In genomic region chr17:46150216-46150963, GRCh38 we compare ENCODE assay signal across 19 cellular contexts. TPM values are rescaled to one million over a fixed set of nuclear protein-coding genes. Genes with fewer than 3 reads are reported as not detected.
A peak's percentile ranks its signal among the peaks of the same experiment; 100 is the strongest.
DNase-seq lines count a peak whose midpoint lies in the region; FAIRE-seq and TF ChIP-seq lines count a peak whose summit lies in the region.
"Had no signal": no experiment of that assay in that cellular context is flagged by ENCODE, and none has a peak within 500 bp of the region (broad histone marks: within the 10 kb centered on the region; RNA-seq: fewer than 3 reads in every experiment).

No MANE protein-coding gene starts in this region.

- no peak overlapping the region for H3K4me3 Mint-ChIP-seq in activated naive CD4-positive, alpha-beta T cell treated with anti-CD3 and anti-CD28 coated beads for 36 hours
- no peak overlapping the region for H3K4me3 Mint-ChIP-seq in activated naive CD4-positive, alpha-beta T cell treated with anti-CD3 and anti-CD28 coated beads, Interleukin-2, amount 10 ng/mL, durations not matched to agents 7 days and 5 days
- peak overlapping the region in 1 of 4 donors; percentile 4 for H3K4me3 Mint-ChIP-seq in IgD-negative memory B cell
- H3K4me3 Mint-ChIP-seq: activated T-cell treated with anti-CD3 and anti-CD28 coated beads, Interleukin-2, amount 50 U/mL, for 4 hours; neural progenitor cell had no signal

- H3K4me3 ChIP-seq in endothelial cell of umbilical vein (replicated peaks in 1 of 3; ENCODE audit: insufficient read depth in 1 of 3, low read depth in 1 of 3, low read length in 3 of 3) = no peak overlapping the region
- no peak overlapping the region for H3K4me3 ChIP-seq in spleen
- H3K4me3 ChIP-seq: lung, neural progenitor cell, thyroid gland had no signal

- no peak for DNase-seq in activated naive CD4-positive, alpha-beta T cell treated with anti-CD3 and anti-CD28 coated beads for 36 hours
- no peak for DNase-seq in activated naive CD4-positive, alpha-beta T cell treated with anti-CD3 and anti-CD28 coated beads, Interleukin-2, amount 10 ng/mL, durations not matched to agents 7 days and 5 days
- DNase-seq in endothelial cell of umbilical vein (ENCODE audit: low read depth, low spot score) (peak; percentile 55), spleen (no peak), kidney tubule cell (ENCODE audit: low spot score) (no peak), HUDEP-2 (lab: John Stamatoyannopoulos, UW; ENCODE audit: unreplicated experiment in 76 of 76) (no peak)
- no peak for DNase-seq in stimulated activated CD4-positive, alpha-beta T cell treated with anti-CD3 and anti-CD28 coated beads, Interleukin-2, amount 100 ng/mL, for 24 hours
- DNase-seq: activated T-cell treated with anti-CD3 and anti-CD28 coated beads, Interleukin-2, amount 50 U/mL, for 4 hours; caudate nucleus; effector memory CD4-positive, alpha-beta T cell; NCI-H2029; NCI-H510A; stimulated activated CD4-positive, alpha-beta T cell treated with anti-CD3 and anti-CD28 coated beads, Interleukin-12 subunit alpha, Interleukin-12 subunit beta, amount 100 ng/mL, for 4 hours; thyroid gland had no signal

- peaks cover 42% of the 10 kb centered on the region for H3K4me1 ChIP-seq in endothelial cell of umbilical vein (ENCODE audit: control insufficient read depth, extremely low read depth, insufficient read depth, low read length)
- peaks cover 57 to 100% (median 98%) of the 10 kb centered on the region in 6 donors for H3K4me1 ChIP-seq in spleen

- H3K4me2 ChIP-seq in endothelial cell of umbilical vein (ENCODE audit: insufficient read depth, low read length) = no peak overlapping the region
- H3K4me2 ChIP-seq: neural progenitor cell had no signal

- no peak overlapping the region for H3K27ac ChIP-seq in endothelial cell of umbilical vein (ENCODE audit: insufficient read depth, low read depth, low read length)
- peak overlapping the region in 6 of 8 donors; percentile 1 to 43 (median 26) for H3K27ac ChIP-seq in spleen
- H3K27ac ChIP-seq: neural progenitor cell, thyroid gland had no signal

- no peaks in the 10 kb centered on the region for H3K36me3 ChIP-seq in endothelial cell of umbilical vein (ENCODE audit: control insufficient read depth in 2 of 2, extremely low read depth in 1 of 2, insufficient read depth in 2 of 2, low read length in 2 of 2)
- no peaks in the 10 kb centered on the region for H3K36me3 ChIP-seq in spleen
- H3K36me3 ChIP-seq: neural progenitor cell, thyroid gland had no signal

- H2AFZ ChIP-seq in endothelial cell of umbilical vein (ENCODE audit: low read depth, low read length) = no peak overlapping the region
- H2AFZ ChIP-seq: neural progenitor cell had no signal

- no peaks in the 10 kb centered on the region for H3K9me3 Mint-ChIP-seq in activated naive CD4-positive, alpha-beta T cell treated with anti-CD3 and anti-CD28 coated beads for 36 hours
- H3K9me3 Mint-ChIP-seq in activated naive CD4-positive, alpha-beta T cell treated with anti-CD3 and anti-CD28 coated beads, Interleukin-2, amount 10 ng/mL, durations not matched to agents 7 days and 5 days = no peaks in the 10 kb centered on the region
- H3K9me3 Mint-ChIP-seq in IgD-negative memory B cell = peaks cover 0 to 2% (median 0%) of the 10 kb centered on the region in 3 donors
- H3K9me3 Mint-ChIP-seq: activated T-cell treated with anti-CD3 and anti-CD28 coated beads, Interleukin-2, amount 50 U/mL, for 4 hours; neural progenitor cell had no signal

- no TSS peak for BruUV-seq in endothelial cell of umbilical vein (replicated peaks; lab: Mats Ljungman, UMichigan)

- WGBS in spleen, 5 donors = 22 to 55% (median 36%) methylated on average over 2 of the region's 2 CpGs

- no peaks in the 10 kb centered on the region for H3K27me3 Mint-ChIP-seq in activated naive CD4-positive, alpha-beta T cell treated with anti-CD3 and anti-CD28 coated beads for 36 hours (ENCODE audit: low read depth)
- no peaks in the 10 kb centered on the region for H3K27me3 Mint-ChIP-seq in activated naive CD4-positive, alpha-beta T cell treated with anti-CD3 and anti-CD28 coated beads, Interleukin-2, amount 10 ng/mL, durations not matched to agents 7 days and 5 days
- H3K27me3 Mint-ChIP-seq in IgD-negative memory B cell = no peaks in the 10 kb centered on the region

- peak overlapping the region; percentile 0 for H3K27ac Mint-ChIP-seq in activated naive CD4-positive, alpha-beta T cell treated with anti-CD3 and anti-CD28 coated beads for 36 hours
- no peak overlapping the region for H3K27ac Mint-ChIP-seq in activated naive CD4-positive, alpha-beta T cell treated with anti-CD3 and anti-CD28 coated beads, Interleukin-2, amount 10 ng/mL, durations not matched to agents 7 days and 5 days
- H3K27ac Mint-ChIP-seq in IgD-negative memory B cell = peak overlapping the region in 2 of 3 donors; percentile 2 to 53
- H3K27ac Mint-ChIP-seq: neural progenitor cell had no signal

- POLR2A ChIA-PET in endothelial cell of umbilical vein (lab: Charles Lee) = interaction anchor here (0.7 kb wide), 1 partner anchor 43 kb away, joined by 4 read pairs; the partner anchor contains the start of gene KANSL1

- TF ChIP-seq POLR2A in endothelial cell of umbilical vein (IDR thresholded peaks at IDR 0.05; ENCODE audit: low read depth, low read length) = no peak
- TF ChIP-seq POLR2A in spleen (IDR thresholded peaks at IDR 0.05) = no peak

- no peak overlapping the region for H3K9ac ChIP-seq in endothelial cell of umbilical vein (replicated peaks; ENCODE audit: extremely low read depth, insufficient read depth, low read length)
- H3K9ac ChIP-seq: neural progenitor cell had no signal

- H3K4me1 Mint-ChIP-seq in activated naive CD4-positive, alpha-beta T cell treated with anti-CD3 and anti-CD28 coated beads for 36 hours (ENCODE audit: low read depth) = peaks cover 87% of the 10 kb centered on the region
- H3K4me1 Mint-ChIP-seq in activated naive CD4-positive, alpha-beta T cell treated with anti-CD3 and anti-CD28 coated beads, Interleukin-2, amount 10 ng/mL, durations not matched to agents 7 days and 5 days = peaks cover 80% of the 10 kb centered on the region
- H3K4me1 Mint-ChIP-seq in IgD-negative memory B cell = peaks cover 54 to 68% (median 54%) of the 10 kb centered on the region in 3 donors

- H3K36me3 Mint-ChIP-seq in activated naive CD4-positive, alpha-beta T cell treated with anti-CD3 and anti-CD28 coated beads for 36 hours (ENCODE audit: low read depth) = peaks cover 7% of the 10 kb centered on the region
- peaks cover 32% of the 10 kb centered on the region for H3K36me3 Mint-ChIP-seq in activated naive CD4-positive, alpha-beta T cell treated with anti-CD3 and anti-CD28 coated beads, Interleukin-2, amount 10 ng/mL, durations not matched to agents 7 days and 5 days
- H3K36me3 Mint-ChIP-seq in IgD-negative memory B cell = peaks cover 4% of the 10 kb centered on the region

- no peaks in the 10 kb centered on the region for H3K9me3 ChIP-seq in endothelial cell of umbilical vein (replicated peaks; ENCODE audit: control insufficient read depth, insufficient read depth, low read length)
- H3K9me3 ChIP-seq in spleen = no peaks in the 10 kb centered on the region
- H3K9me3 ChIP-seq: thyroid gland had no signal

- H3K9me1 ChIP-seq in endothelial cell of umbilical vein (replicated peaks; ENCODE audit: control insufficient read depth, extremely low read depth, insufficient read depth, low read length) = no peaks in the 10 kb centered on the region

- dilution Hi-C loops in endothelial cell of umbilical vein (cut with MboI; ENCODE audit: extremely low pct_ligation_motif_present, low sequenced_read_pairs) = no loop called here

- peaks cover 95% of the 10 kb centered on the region for H3K79me2 ChIP-seq in endothelial cell of umbilical vein (ENCODE audit: control insufficient read depth, insufficient read depth, low read length)

- intact Hi-C loops in activated naive CD4-positive, alpha-beta T cell treated with anti-CD3 and anti-CD28 coated beads for 36 hours (cut with micrococcal nuclease) = no loop called here
- intact Hi-C loops in endothelial cell of umbilical vein (cut with micrococcal nuclease) (no loop called here), spleen (cut with DNase I; ENCODE audit: low total_unique reads) (loop anchor here (5.0 kb wide), 1 partner anchor 33 kb away; no protein-coding TSS in a partner anchor)

- no peaks in the 10 kb centered on the region for H3K27me3 ChIP-seq in endothelial cell of umbilical vein (ENCODE audit: control insufficient read depth in 2 of 2, insufficient read depth in 2 of 2, low read length in 2 of 2)
- no peaks in the 10 kb centered on the region for H3K27me3 ChIP-seq in spleen (replicated peaks in 1 of 7)
- H3K27me3 ChIP-seq: neural progenitor cell, thyroid gland had no signal

- CTCF ChIA-PET in activated naive CD4-positive, alpha-beta T cell treated with anti-CD3 and anti-CD28 coated beads for 36 hours (lab: Charles Lee) = interaction anchor here (1.2 to 1.5 kb wide), 3 partner anchors 29 to 43 kb away, joined by 3 to 5 read pairs (median 3); partner anchors contain the start of gene KANSL1
- CTCF ChIA-PET in activated naive CD4-positive, alpha-beta T cell treated with anti-CD3 and anti-CD28 coated beads, Interleukin-2, amount 10 ng/mL, durations not matched to agents 7 days and 5 days (lab: Charles Lee) = interaction anchor here (1.2 kb wide), 1 partner anchor 37 kb away, joined by 3 read pairs; no protein-coding TSS in a partner anchor
- CTCF ChIA-PET in endothelial cell of umbilical vein (lab: Charles Lee) = interaction anchor here (1.1 kb wide), 1 partner anchor 106 kb away, joined by 4 read pairs; no protein-coding TSS in a partner anchor

- H4K20me1 ChIP-seq in endothelial cell of umbilical vein (replicated peaks; ENCODE audit: control insufficient read depth, extremely low read depth, insufficient read depth, low read length) = peaks cover 32% of the 10 kb centered on the region

- no peak for TF ChIP-seq CTCF in endothelial cell of umbilical vein (IDR thresholded peaks at IDR 0.05; ENCODE audit: extremely low read depth in 1 of 2, insufficient read depth in 1 of 2, low read depth in 1 of 2, low read length in 2 of 2)
- TF ChIP-seq CTCF in spleen (IDR thresholded peaks at IDR 0.05 in 8 of 11, conservative IDR thresholded peaks at IDR 0.05 in 3 of 11) = no peak

- FAIRE-seq in endothelial cell of umbilical vein (lab: Jason Lieb, UNC) = no peak
- FAIRE-seq: H1, islet of Langerhans had no signal

RNA-seq across cellular contexts. Expression of gene KANSL1, which starts 42.8 kb away (rescaled TPM):
- 10 to 100 TPM; 64.3 to 64.5 TPM for total RNA-seq in activated naive CD4-positive, alpha-beta T cell treated with anti-CD3 and anti-CD28 coated beads for 36 hours
- polyA plus RNA-seq in IgD-negative memory B cell (16.4 TPM), endothelial cell of umbilical vein (19.5 and 29.1 TPM in 2 replicates), spleen (10 to 100 TPM; 10.9 to 18.1 (median 14.3) TPM)
- total RNA-seq in endothelial cell of umbilical vein (74.0 and 90.8 TPM in 2 replicates), spleen (100 to 1,000 TPM in 5 of 7 donors, 10 to 100 TPM in 2; 89.5 to 173 (median 134) TPM)
- polyA plus RNA-seq in endothelial cell of umbilical vein (2011; cell fraction: cytosol; rRNA removed) = 20.0 and 22.0 TPM in 2 replicates
- 103 and 121 TPM in 2 replicates for polyA plus RNA-seq in endothelial cell of umbilical vein (2011; cell fraction: nucleus; rRNA removed)
- 19.9 and 21.0 TPM in 2 replicates for polyA plus RNA-seq in endothelial cell of umbilical vein (2012)
- polyA minus RNA-seq in endothelial cell of umbilical vein = 150 and 165 TPM in 2 replicates
- polyA minus RNA-seq in endothelial cell of umbilical vein (2011; cell fraction: cytosol; rRNA and poly(A)+ RNA removed) = 38.2 TPM
- 250 and 333 TPM in 2 replicates for polyA minus RNA-seq in endothelial cell of umbilical vein (2011; cell fraction: nucleus; rRNA and poly(A)+ RNA removed)
